25 cellular contexts compared by ENCODE assay signal in the genomic region with DNA sequence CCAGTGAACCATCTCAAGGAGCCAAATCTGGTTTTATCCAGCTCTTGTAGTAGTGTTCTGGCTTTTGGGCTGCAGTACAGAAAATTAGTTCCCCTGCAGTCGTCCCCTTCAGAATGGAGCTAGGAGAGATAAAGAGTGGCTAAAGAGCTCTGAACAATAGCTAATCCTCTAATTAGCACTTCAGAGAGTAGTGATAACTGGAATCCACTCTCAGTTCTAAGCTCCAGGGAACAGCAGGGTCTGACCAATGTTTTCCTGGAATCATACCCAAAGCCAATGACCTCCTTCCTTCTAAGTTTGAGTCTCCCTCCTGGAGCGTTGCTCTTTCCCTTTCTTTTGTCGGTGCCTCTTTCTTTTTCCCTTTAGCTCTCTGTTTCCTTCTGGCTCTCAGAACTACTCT. TPM values are rescaled to one million over a fixed set of nuclear protein-coding genes. Genes with fewer than 3 reads are reported as not detected.
DNase-seq lines count a peak whose midpoint lies in the region; ATAC-seq and TF ChIP-seq lines count a peak whose summit lies in the region.
"Had no signal": no experiment of that assay in that cellular context is flagged by ENCODE, and none has a peak within 500 bp of the region (broad histone marks: within the 10 kb centered on the region; RNA-seq: fewer than 3 reads in every experiment).

No MANE protein-coding gene starts in this region.

- ATAC-seq in Right ventricle myocardium superior (ENCODE audit: poor library complexity) (peak; percentile 9), Right ventricle myocardium inferior (no peak)
- ATAC-seq: right cardiac atrium; stimulated activated naive CD8-positive, alpha-beta T cell treated with anti-CD3 and anti-CD28 coated beads, Interleukin-15, amount 100 ng/mL, for 72 hours had no signal

- H3K56ac ChIP-seq in mesendoderm (ENCODE audit: low read length): peak overlapping the region; percentile 77

- H3K36me3 ChIP-seq in mesendoderm (ENCODE audit: control insufficient read depth, insufficient read depth, low read length): no peaks in the 10 kb centered on the region
- H3K36me3 ChIP-seq: SJCRH30, uterus had no signal

- no peak overlapping the region for H2BK120ac ChIP-seq in mesendoderm (ENCODE audit: low read depth, low read length)

- H3K4me3 ChIP-seq in mesendoderm (ENCODE audit: low read length): no peak overlapping the region
- H3K4me3 ChIP-seq: SJCRH30, uterus had no signal

- intact Hi-C loops in Right ventricle myocardium superior (cut with DNase I) (no loop called here), Right ventricle myocardium inferior (cut with DNase I) (no loop called here)

- no peaks in the 10 kb centered on the region for H3K79me1 ChIP-seq in mesendoderm (ENCODE audit: low read length)

- WGBS in mesendoderm (ENCODE audit: extremely low coverage, insufficient coverage, low lambda C conversion rate): no CpG with 5 or more reads among the region's 3 CpGs

- peaks cover 29% of the 10 kb centered on the region for H3K4me1 ChIP-seq in mesendoderm (ENCODE audit: control insufficient read depth, low read depth, low read length)
- H3K4me1 ChIP-seq: uterus had no signal

- H3K27ac ChIP-seq in mesendoderm (ENCODE audit: low read depth, low read length): peak overlapping the region; percentile 56
- H3K27ac ChIP-seq: HL-60, SJCRH30, uterus had no signal

- H3K23ac ChIP-seq in mesendoderm (ENCODE audit: low read length): no peak overlapping the region

- H3K79me2 ChIP-seq in mesendoderm (ENCODE audit: control insufficient read depth, insufficient read depth, low read length): no peaks in the 10 kb centered on the region

- H3K9ac ChIP-seq in mesendoderm (ENCODE audit: low read length): peak overlapping the region; percentile 34

- DNase-seq in Right ventricle myocardium superior (no peak), Right ventricle myocardium inferior (ENCODE audit: missing footprints) (no peak), NCI-H524 treated with DMSO at 0.1 percent for 48 hours (lab: John Stamatoyannopoulos, UW) (peak; percentile 13), mesendoderm (peak; percentile 93), medulla oblongata (ENCODE audit: extremely low spot score) (no peak), GM20000 (ENCODE audit: low spot score) (no peak), amygdala (lab: John Stamatoyannopoulos, UW) (no peak)
- no peak for DNase-seq in effector CD8-positive, alpha-beta T cell (lab: John Stamatoyannopoulos, UW)
- DNase-seq: ACHN; activated CD4-positive, alpha-beta T cell treated with anti-CD3 and anti-CD28 coated beads for 4 hours; activated CD8-positive, alpha-beta memory T cell treated with anti-CD3 and anti-CD28 coated beads for 24 hours; activated T-cell treated with anti-CD3 and anti-CD28 coated beads for 4 hours; CD4-positive, alpha-beta memory T cell; hippocampal formation; left cardiac atrium; mammary epithelial cell; NCI-H1436 treated with DMSO at 0.1 percent for 48 hours; NCI-H510A treated with DMSO at 0.1 percent for 48 hours; SJCRH30; stimulated activated CD8-positive, alpha-beta memory T cell treated with anti-CD3 and anti-CD28 coated beads, Interleukin-4, amount 100 ng/mL, for 48 hours; stimulated activated naive CD8-positive, alpha-beta T cell treated with anti-CD3 and anti-CD28 coated beads, Interleukin-15, amount 100 ng/mL, for 72 hours; SW 1271 had no signal

- TF ChIP-seq CTCF in GM20000 (IDR thresholded peaks at IDR 0.05; ENCODE audit: extremely low read depth, missing control alignments): no peak

- no peak overlapping the region for H2BK15ac ChIP-seq in mesendoderm (replicated peaks; ENCODE audit: low read depth)

- H2AK5ac ChIP-seq in mesendoderm (ENCODE audit: low read length): no peak overlapping the region

- H3K4me2 ChIP-seq in mesendoderm (ENCODE audit: low read length): no peak overlapping the region

- H2BK5ac ChIP-seq in mesendoderm (ENCODE audit: low read length): peak overlapping the region; percentile 90

- no peak overlapping the region for H3K4ac ChIP-seq in mesendoderm (ENCODE audit: low read depth, low read length)

- H4K5ac ChIP-seq in mesendoderm (ENCODE audit: low read length): no peak overlapping the region

- H4K8ac ChIP-seq in mesendoderm (ENCODE audit: low read depth, low read length): no peak overlapping the region

- H3K27me3 ChIP-seq in mesendoderm (ENCODE audit: insufficient read depth, low read length, poor library complexity): no peaks in the 10 kb centered on the region
- H3K27me3 ChIP-seq: uterus had no signal

- no peak overlapping the region for H3K18ac ChIP-seq in mesendoderm (ENCODE audit: low read length)

RNA-seq across cellular contexts. Expression of gene MFAP3, which starts 47.4 kb away (rescaled TPM):
- 27.2 TPM for total RNA-seq in Right ventricle myocardium superior
- total RNA-seq in Right ventricle myocardium inferior: 25.8 TPM
- polyA plus RNA-seq in mesendoderm (2013, experiment 1 of 2): 16.3 TPM
- 15.9 TPM for polyA plus RNA-seq in mesendoderm (2013, experiment 2 of 2)

RNA-seq across cellular contexts. Expression of gene FAM114A2, which starts 47.4 kb away (rescaled TPM):
- total RNA-seq in Right ventricle myocardium superior: 29.6 TPM
- total RNA-seq in Right ventricle myocardium inferior: 34.9 TPM
- 6.7 TPM for polyA plus RNA-seq in mesendoderm (2013, experiment 1 of 2)
- polyA plus RNA-seq in mesendoderm (2013, experiment 2 of 2): 6.9 TPM

Comparison
In these comparisons a context has a peak if more than half of its experiments do, and no peak if none do; other contexts are left out.
1. DNase-seq: peak in NCI-H524 treated with DMSO at 0.1 percent for 48 hours (single experiment) and mesendoderm (single experiment); none in Right ventricle myocardium superior (single experiment), Right ventricle myocardium inferior (single experiment), medulla oblongata (single experiment), effector CD8-positive, alpha-beta T cell (single experiment), GM20000 (single experiment) and amygdala (0 of 56).